9 cellular contexts compared by ENCODE assay signal in genomic region chr7:127209886-127210285, GRCh38. TPM values are rescaled to one million over a fixed set of nuclear protein-coding genes. Genes with fewer than 3 reads are reported as not detected.
"Had no signal": no experiment of that assay in that cellular context is flagged by ENCODE, and none has a peak within 500 bp of the region (broad histone marks: within the 10 kb centered on the region; RNA-seq: fewer than 3 reads in every experiment).

No MANE protein-coding gene starts in this region.

- FAIRE-seq: G401.6, GM12878, GM12891, GM12892, GM18507, GM19239 had no signal

- H3K4me3 ChIP-seq: GM12878 had no signal

- ATAC-seq: GM12878 had no signal

- DNase-seq: GDM1, GF-D8 had no signal

RNA-seq across cellular contexts. Expression of gene GRM8, which starts 42.9 kb away (rescaled TPM):
- total RNA-seq: G401 had no signal
